Comparison of ENCODE assay signal across 12 cellular contexts in the genomic region with DNA sequence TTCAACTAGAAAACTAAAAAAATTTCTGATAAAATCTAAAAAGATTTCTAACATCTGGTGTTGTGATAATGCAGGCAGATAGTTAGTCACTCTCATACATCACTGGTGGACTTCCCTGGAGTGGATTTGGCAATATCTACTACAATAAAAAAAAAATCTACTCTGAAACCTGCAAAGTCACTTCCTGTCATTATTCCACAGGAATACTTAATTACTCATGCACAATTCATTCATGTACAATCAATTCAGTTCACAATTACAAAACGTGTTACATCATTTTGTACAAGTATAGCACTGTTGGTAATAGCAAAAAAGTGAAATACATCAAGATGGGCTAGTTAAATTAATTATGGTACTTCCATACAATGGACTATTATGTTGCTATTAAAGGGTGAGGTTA. TPM values are rescaled to one million over a fixed set of nuclear protein-coding genes. Genes with fewer than 3 reads are reported as not detected.
A peak's percentile ranks its signal among the peaks of the same experiment; 100 is the strongest.
DNase-seq lines count a peak whose midpoint lies in the region; ATAC-seq, FAIRE-seq and TF ChIP-seq lines count a peak whose summit lies in the region.
"Had no signal": no experiment of that assay in that cellular context is flagged by ENCODE, and none has a peak within 500 bp of the region (broad histone marks: within the 10 kb centered on the region; RNA-seq: fewer than 3 reads in every experiment).

No MANE protein-coding gene starts in this region.

- intact Hi-C loops in endothelial cell of umbilical vein (cut with micrococcal nuclease), result loop anchor here (1.0 to 2.0 kb wide), 4 partner anchors 14 to 136 kb away; no protein-coding TSS in a partner anchor

- no peak overlapping the region for H3K4me3 Mint-ChIP-seq in activated naive CD8-positive, alpha-beta T cell treated with anti-CD3 and anti-CD28 coated beads, Interleukin-2, amount 50 U/mL, for 24 hours
- H3K4me3 Mint-ChIP-seq in activated naive CD8-positive, alpha-beta T cell treated with anti-CD3 and anti-CD28 coated beads for 36 hours, result no peak overlapping the region
- no peak overlapping the region for H3K4me3 Mint-ChIP-seq in glutamatergic neuron (ENCODE audit: unreplicated experiment)
- H3K4me3 Mint-ChIP-seq: activated CD4-positive, alpha-beta memory T cell treated with anti-CD3 and anti-CD28 coated beads, Interleukin-2, amount 10 ng/mL, durations not matched to agents 7 days and 5 days; CD4-positive, alpha-beta T cell had no signal

- no peaks in the 10 kb centered on the region for H3K27me3 ChIP-seq in endothelial cell of umbilical vein (ENCODE audit: control insufficient read depth in 2 of 2, insufficient read depth in 2 of 2, low read length in 2 of 2)
- H3K27me3 ChIP-seq: cardiac muscle cell had no signal

- no peak for DNase-seq in activated naive CD8-positive, alpha-beta T cell treated with anti-CD3 and anti-CD28 coated beads, Interleukin-2, amount 50 U/mL, for 24 hours
- DNase-seq in activated naive CD8-positive, alpha-beta T cell treated with anti-CD3 and anti-CD28 coated beads for 36 hours, result no peak
- DNase-seq in NOMO-1 treated with dmso at 0.1 percent for 144 hours (lab: John Stamatoyannopoulos, UW; ENCODE audit: unreplicated experiment) (peak; percentile 35), endothelial cell of umbilical vein (ENCODE audit: low read depth, low spot score) (peak; percentile 85), skeletal muscle cell (ENCODE audit: low read depth) (peak; percentile 91), putamen (ENCODE audit: low spot score) (no peak), glutamatergic neuron (no peak), retina (no peak)
- DNase-seq: activated CD4-positive, alpha-beta memory T cell treated with anti-CD3 and anti-CD28 coated beads, Interleukin-2, amount 10 ng/mL, durations not matched to agents 7 days and 5 days; CD4-positive, alpha-beta T cell; KG1 had no signal

- peak; percentile 80 for FAIRE-seq in endothelial cell of umbilical vein (lab: Jason Lieb, UNC)

- no peaks in the 10 kb centered on the region for H3K27me3 Mint-ChIP-seq in activated naive CD8-positive, alpha-beta T cell treated with anti-CD3 and anti-CD28 coated beads, Interleukin-2, amount 50 U/mL, for 24 hours
- no peaks in the 10 kb centered on the region for H3K27me3 Mint-ChIP-seq in activated naive CD8-positive, alpha-beta T cell treated with anti-CD3 and anti-CD28 coated beads for 36 hours
- H3K27me3 Mint-ChIP-seq in glutamatergic neuron (ENCODE audit: unreplicated experiment), result no peaks in the 10 kb centered on the region
- H3K27me3 Mint-ChIP-seq: activated CD4-positive, alpha-beta memory T cell treated with anti-CD3 and anti-CD28 coated beads, Interleukin-2, amount 10 ng/mL, durations not matched to agents 7 days and 5 days; CD4-positive, alpha-beta T cell had no signal

- H3K4me1 Mint-ChIP-seq in activated naive CD8-positive, alpha-beta T cell treated with anti-CD3 and anti-CD28 coated beads, Interleukin-2, amount 50 U/mL, for 24 hours, result peaks cover 43% of the 10 kb centered on the region
- H3K4me1 Mint-ChIP-seq in activated naive CD8-positive, alpha-beta T cell treated with anti-CD3 and anti-CD28 coated beads for 36 hours, result peaks cover 39% of the 10 kb centered on the region
- H3K4me1 Mint-ChIP-seq in glutamatergic neuron (ENCODE audit: low read depth, unreplicated experiment), result peaks cover 4% of the 10 kb centered on the region

- H3K27ac ChIP-seq in endothelial cell of umbilical vein (ENCODE audit: insufficient read depth, low read depth, low read length), result peak overlapping the region; percentile 70
- H3K27ac ChIP-seq: cardiac muscle cell had no signal

- no peaks in the 10 kb centered on the region for H3K36me3 ChIP-seq in endothelial cell of umbilical vein (ENCODE audit: control insufficient read depth in 2 of 2, extremely low read depth in 1 of 2, insufficient read depth in 2 of 2, low read length in 2 of 2)
- H3K36me3 ChIP-seq: cardiac muscle cell had no signal

- H3K4me1 ChIP-seq in endothelial cell of umbilical vein (ENCODE audit: control insufficient read depth, extremely low read depth, insufficient read depth, low read length), result peaks cover 11% of the 10 kb centered on the region

- no peak for ATAC-seq in activated naive CD8-positive, alpha-beta T cell treated with anti-CD3 and anti-CD28 coated beads, Interleukin-2, amount 50 U/mL, for 24 hours

- H3K4me2 ChIP-seq in endothelial cell of umbilical vein (ENCODE audit: insufficient read depth, low read length), result peak overlapping the region; percentile 62

- TF ChIP-seq POLR2A in endothelial cell of umbilical vein (IDR thresholded peaks at IDR 0.05; ENCODE audit: low read depth, low read length), result no peak

- H3K4me3 ChIP-seq in endothelial cell of umbilical vein (replicated peaks in 1 of 3; ENCODE audit: insufficient read depth in 1 of 3, low read depth in 1 of 3, low read length in 3 of 3), result no peak overlapping the region
- H3K4me3 ChIP-seq in skeletal muscle cell (ENCODE audit: low read depth, low read length), result no peak overlapping the region
- H3K4me3 ChIP-seq: cardiac muscle cell had no signal

- POLR2A ChIA-PET in endothelial cell of umbilical vein (lab: Charles Lee), result no interaction called here

- H3K9ac ChIP-seq in endothelial cell of umbilical vein (replicated peaks; ENCODE audit: extremely low read depth, insufficient read depth, low read length), result peak overlapping the region; percentile 58

- no peaks in the 10 kb centered on the region for H3K9me3 Mint-ChIP-seq in activated naive CD8-positive, alpha-beta T cell treated with anti-CD3 and anti-CD28 coated beads, Interleukin-2, amount 50 U/mL, for 24 hours
- H3K9me3 Mint-ChIP-seq in activated naive CD8-positive, alpha-beta T cell treated with anti-CD3 and anti-CD28 coated beads for 36 hours, result no peaks in the 10 kb centered on the region
- no peaks in the 10 kb centered on the region for H3K9me3 Mint-ChIP-seq in glutamatergic neuron (ENCODE audit: unreplicated experiment)
- H3K9me3 Mint-ChIP-seq: activated CD4-positive, alpha-beta memory T cell treated with anti-CD3 and anti-CD28 coated beads, Interleukin-2, amount 10 ng/mL, durations not matched to agents 7 days and 5 days; CD4-positive, alpha-beta T cell had no signal

- peak overlapping the region; percentile 6 for H3K27ac Mint-ChIP-seq in activated naive CD8-positive, alpha-beta T cell treated with anti-CD3 and anti-CD28 coated beads, Interleukin-2, amount 50 U/mL, for 24 hours
- no peak overlapping the region for H3K27ac Mint-ChIP-seq in activated naive CD8-positive, alpha-beta T cell treated with anti-CD3 and anti-CD28 coated beads for 36 hours
- H3K27ac Mint-ChIP-seq in glutamatergic neuron (ENCODE audit: unreplicated experiment), result no peak overlapping the region
- H3K27ac Mint-ChIP-seq: activated CD4-positive, alpha-beta memory T cell treated with anti-CD3 and anti-CD28 coated beads, Interleukin-2, amount 10 ng/mL, durations not matched to agents 7 days and 5 days; CD4-positive, alpha-beta T cell had no signal

- TF ChIP-seq CTCF in endothelial cell of umbilical vein (IDR thresholded peaks at IDR 0.05; ENCODE audit: extremely low read depth in 1 of 2, insufficient read depth in 1 of 2, low read depth in 1 of 2, low read length in 2 of 2) (no peak), glutamatergic neuron (IDR thresholded peaks at IDR 0.05; ENCODE audit: partially characterized antibody, unreplicated experiment) (no peak)

- no peaks in the 10 kb centered on the region for H3K9me1 ChIP-seq in endothelial cell of umbilical vein (replicated peaks; ENCODE audit: control insufficient read depth, extremely low read depth, insufficient read depth, low read length)

- H3K79me2 ChIP-seq in endothelial cell of umbilical vein (ENCODE audit: control insufficient read depth, insufficient read depth, low read length), result no peaks in the 10 kb centered on the region

- H3K9me3 ChIP-seq in endothelial cell of umbilical vein (replicated peaks; ENCODE audit: control insufficient read depth, insufficient read depth, low read length), result no peaks in the 10 kb centered on the region

- dilution Hi-C loops in endothelial cell of umbilical vein (cut with MboI; ENCODE audit: extremely low pct_ligation_motif_present, low sequenced_read_pairs), result no loop called here

- no peak overlapping the region for H2AFZ ChIP-seq in endothelial cell of umbilical vein (ENCODE audit: low read depth, low read length)

- no peaks in the 10 kb centered on the region for H3K36me3 Mint-ChIP-seq in activated naive CD8-positive, alpha-beta T cell treated with anti-CD3 and anti-CD28 coated beads, Interleukin-2, amount 50 U/mL, for 24 hours (ENCODE audit: low read depth)
- no peaks in the 10 kb centered on the region for H3K36me3 Mint-ChIP-seq in activated naive CD8-positive, alpha-beta T cell treated with anti-CD3 and anti-CD28 coated beads for 36 hours
- no peaks in the 10 kb centered on the region for H3K36me3 Mint-ChIP-seq in glutamatergic neuron (ENCODE audit: unreplicated experiment)

- no TSS peak for BruUV-seq in endothelial cell of umbilical vein (replicated peaks; lab: Mats Ljungman, UMichigan)

- no peaks in the 10 kb centered on the region for H4K20me1 ChIP-seq in endothelial cell of umbilical vein (replicated peaks; ENCODE audit: control insufficient read depth, extremely low read depth, insufficient read depth, low read length)

- CTCF ChIA-PET in endothelial cell of umbilical vein (lab: Charles Lee), result no interaction called here

TF ChIP-seq in endothelial cell of umbilical vein, 7 proteins besides CTCF, POLR2A, EP300 and RAD21 (continues in another document):
- TF ChIP-seq POLR2AphosphoS5 (IDR thresholded peaks at IDR 0.05; ENCODE audit: insufficient read depth, low read depth, low read length), result no peak
- TF ChIP-seq FOS (IDR thresholded peaks at IDR 0.05; ENCODE audit: borderline replicate concordance, insufficient read depth, low read length), result peak; percentile 76
- TF ChIP-seq JUN (IDR thresholded peaks at IDR 0.05; ENCODE audit: borderline replicate concordance, insufficient read depth, insufficient read length, low read depth), result peak; percentile 90
- TF ChIP-seq EZH2 (IDR thresholded peaks at IDR 0.05; ENCODE audit: borderline replicate concordance, low read depth, low read length, severe bottlenecking), result no peak

RNA-seq across cellular contexts. Expression of gene RHOH, which starts 16.5 kb away (rescaled TPM):
- 100 to 1,000 TPM; 112 to 114 TPM for total RNA-seq in activated naive CD8-positive, alpha-beta T cell treated with anti-CD3 and anti-CD28 coated beads for 36 hours
- total RNA-seq in endothelial cell of umbilical vein (0.30 TPM in 1 of 2 replicates, not detected in the other), glutamatergic neuron (ENCODE audit: unreplicated experiment) (not detected)
- not detected in 2 replicates for polyA plus RNA-seq in endothelial cell of umbilical vein
- not detected in 2 replicates for polyA plus RNA-seq in endothelial cell of umbilical vein (2011; cell fraction: cytosol; rRNA removed)
- 0.12 TPM in 1 of 2 replicates, not detected in the other for polyA plus RNA-seq in endothelial cell of umbilical vein (2011; cell fraction: nucleus; rRNA removed)
- polyA plus RNA-seq in endothelial cell of umbilical vein (2012), result not detected in 2 replicates
- 1.0 TPM in 1 of 2 replicates, not detected in the other for polyA minus RNA-seq in endothelial cell of umbilical vein
- not detected for polyA minus RNA-seq in endothelial cell of umbilical vein (2011; cell fraction: cytosol; rRNA and poly(A)+ RNA removed)
- polyA minus RNA-seq in endothelial cell of umbilical vein (2011; cell fraction: nucleus; rRNA and poly(A)+ RNA removed), result not detected in 2 replicates
- total RNA-seq: cardiac muscle cell had no signal
- polyA plus RNA-seq: cardiac muscle cell had no signal

Comparison
In these comparisons a context has a peak if more than half of its experiments do, and no peak if none do; other contexts are left out.
1. DNase-seq: peak in NOMO-1 treated with dmso at 0.1 percent for 144 hours (single experiment), endothelial cell of umbilical vein (single experiment) and skeletal muscle cell (single experiment); none in activated naive CD8-positive, alpha-beta T cell treated with anti-CD3 and anti-CD28 coated beads, Interleukin-2, amount 50 U/mL, for 24 hours (single experiment), activated naive CD8-positive, alpha-beta T cell treated with anti-CD3 and anti-CD28 coated beads for 36 hours (single experiment), putamen (single experiment), glutamatergic neuron (single experiment) and retina (single experiment).
2. RNA of gene RHOH, which starts 16.5 kb away (total RNA-seq): 112 to 114 TPM in activated naive CD8-positive, alpha-beta T cell treated with anti-CD3 and anti-CD28 coated beads for 36 hours; 0.30 TPM in endothelial cell of umbilical vein and not detected in glutamatergic neuron (single experiment); every median in the first group is over 10 times any median in the second.